ENCODE assay signal across 8 cellular contexts in genomic region chr4:26330186-26330787, GRCh38. TPM values are rescaled to one million over a fixed set of nuclear protein-coding genes. Genes with fewer than 3 reads are reported as not detected.
A peak's percentile ranks its signal among the peaks of the same experiment; 100 is the strongest.
DNase-seq lines count a peak whose midpoint lies in the region; ATAC-seq lines count a peak whose summit lies in the region.

No MANE protein-coding gene starts in this region.

- peak overlapping the region in 7 of 11 experiments; percentile 2 to 53 (median 14); a peak in 9 of 22 replicates for H3K27ac ChIP-seq in BLaER1 treated with 17β-estradiol and CSF1 and Interleukin-3, amounts not matched to agents 10 nM and 100 nM
- peak overlapping the region; percentile 65 for H3K27ac ChIP-seq in angular gyrus (ENCODE audit: low read depth, low read length)

- no peaks in the 10 kb centered on the region for H3K9me3 ChIP-seq in BLaER1 treated with 17β-estradiol and CSF1 and Interleukin-3, amounts not matched to agents 10 nM and 100 nM (replicated peaks in 1 of 11)
- no peaks in the 10 kb centered on the region for H3K9me3 ChIP-seq in skeletal muscle satellite cell (replicated peaks; ENCODE audit: low read length)

- H3K4me1 ChIP-seq in BLaER1 treated with 17β-estradiol and CSF1 and Interleukin-3, amounts not matched to agents 10 nM and 100 nM, result peaks cover 32 to 100% (median 51%) of the 10 kb centered on the region in 10 experiments
- H3K4me1 ChIP-seq in skeletal muscle satellite cell (ENCODE audit: control insufficient read depth, insufficient read depth, low read length), result peaks cover 46% of the 10 kb centered on the region

- peak overlapping the region in 2 of 11 experiments; percentile 23 to 50; a peak in 2 of 22 replicates for H3K9ac ChIP-seq in BLaER1 treated with 17β-estradiol and CSF1 and Interleukin-3, amounts not matched to agents 10 nM and 100 nM
- no peak overlapping the region for H3K9ac ChIP-seq in skeletal muscle satellite cell (ENCODE audit: low read depth, low read length)

- H3K4me2 ChIP-seq in BLaER1 treated with 17β-estradiol and CSF1 and Interleukin-3, amounts not matched to agents 10 nM and 100 nM, result peak overlapping the region; percentile 53 to 90 (median 68)
- peak overlapping the region; percentile 1 for H3K4me2 ChIP-seq in skeletal muscle satellite cell (ENCODE audit: low read length)

- peak; percentile 67 for DNase-seq in NCI-H345 (lab: John Stamatoyannopoulos, UW)
- DNase-seq in left ventricle myocardium superior, result no peak
- no peak for DNase-seq in ureter (ENCODE audit: low spot score)

- H3K27me3 ChIP-seq in BLaER1 treated with 17β-estradiol and CSF1 and Interleukin-3, amounts not matched to agents 10 nM and 100 nM, result no peaks in the 10 kb centered on the region
- no peaks in the 10 kb centered on the region for H3K27me3 ChIP-seq in skeletal muscle satellite cell (ENCODE audit: control insufficient read depth, insufficient read depth, low read length)

- peaks cover 0 to 53% (median 7%) of the 10 kb centered on the region in 11 experiments; a peak in 17 of 22 replicates for H3K36me3 ChIP-seq in BLaER1 treated with 17β-estradiol and CSF1 and Interleukin-3, amounts not matched to agents 10 nM and 100 nM
- peaks cover 4% of the 10 kb centered on the region for H3K36me3 ChIP-seq in skeletal muscle satellite cell (ENCODE audit: insufficient read depth, low read length)

- H3K4me3 ChIP-seq in BLaER1 treated with 17β-estradiol and CSF1 and Interleukin-3, amounts not matched to agents 10 nM and 100 nM, result no peak overlapping the region
- no peak overlapping the region for H3K4me3 ChIP-seq in skeletal muscle satellite cell (ENCODE audit: low read length)

- intact Hi-C loops in left ventricle myocardium superior (cut with micrococcal nuclease), result loop anchor here (5.0 kb wide), 1 partner anchor 82 kb away; no protein-coding TSS in a partner anchor

- ATAC-seq in GM18858 (IDR thresholded peaks at IDR 0.05; ENCODE audit: unreplicated experiment) (peak; percentile 73), HG03280 (IDR thresholded peaks at IDR 0.05; ENCODE audit: unreplicated experiment) (peak; percentile 69), left ventricle myocardium superior (peak; percentile 74)

- H4K20me1 ChIP-seq in BLaER1 treated with 17β-estradiol and CSF1 and Interleukin-3, amounts not matched to agents 10 nM and 100 nM, result peaks cover 96 to 100% (median 100%) of the 10 kb centered on the region in 11 experiments

RNA-seq across cellular contexts. Expression of gene RBPJ, which starts 9.5 kb away (rescaled TPM):
- total RNA-seq in left ventricle myocardium superior, result 48.4 TPM
- total RNA-seq in skeletal muscle satellite cell (2012; rRNA removed), result 143 and 154 TPM in 2 replicates
- total RNA-seq in ureter, result 73.3 TPM
